In the genomic region with DNA sequence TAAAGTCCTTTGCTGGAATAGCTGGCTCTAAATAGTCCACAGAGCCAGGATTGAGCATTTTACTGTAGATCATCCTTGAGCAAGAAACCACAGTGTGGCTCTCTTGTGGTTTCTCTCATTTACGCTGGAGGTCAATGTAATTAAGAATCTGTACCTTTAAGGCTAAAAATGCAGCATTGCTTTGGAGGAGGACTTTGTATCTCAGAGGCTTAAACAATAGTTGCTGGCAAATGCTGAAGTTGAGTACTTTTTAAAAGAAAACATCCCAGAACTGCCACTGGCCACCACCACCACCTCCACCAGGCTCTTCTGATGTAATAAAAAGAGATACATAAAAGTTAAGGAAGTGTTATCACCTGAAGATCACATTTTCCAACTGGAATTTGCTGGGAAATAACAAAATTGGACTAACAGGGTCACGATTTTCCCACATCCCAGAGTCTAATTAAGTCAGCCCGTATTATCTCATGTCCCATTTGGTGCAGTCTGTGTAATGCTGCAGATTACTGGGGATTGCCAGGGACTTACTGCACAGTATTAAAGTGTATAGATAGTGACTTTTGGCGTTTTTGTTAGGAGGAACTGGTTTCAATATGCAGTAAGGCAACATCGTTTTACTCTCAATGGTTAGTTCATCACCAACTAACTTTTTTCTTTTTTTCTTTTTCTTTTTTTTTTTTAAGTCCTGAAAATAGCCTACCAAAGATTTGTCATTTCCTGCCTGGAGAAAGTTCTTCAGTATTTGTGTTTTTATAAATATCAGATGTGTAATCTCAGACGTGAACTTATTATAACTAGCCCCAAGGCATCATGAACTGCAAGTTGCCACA, we compare ENCODE assay signal across 12 cellular contexts.
DNase-seq lines count a peak whose midpoint lies in the region; ATAC-seq and TF ChIP-seq lines count a peak whose summit lies in the region.
"Had no signal": no experiment of that assay in that cellular context is flagged by ENCODE, and none has a peak within 500 bp of the region (broad histone marks: within the 10 kb centered on the region; RNA-seq: fewer than 3 reads in every experiment).

No MANE protein-coding gene starts in this region.

- H3K4me3 ChIP-seq in choroid plexus epithelial cell (ENCODE audit: low read depth, low read length) (peak overlapping the region; percentile 31), esophagus muscularis mucosa (no peak overlapping the region)
- H3K4me3 ChIP-seq: skin epidermis had no signal

- 57% methylated on average over 6 of the region's 6 CpGs for whole genome bisulfite sequencing in esophagus muscularis mucosa

- H3K4me1 ChIP-seq in esophagus muscularis mucosa, result peaks cover 0 to 49% (median 25%) of the 10 kb centered on the region in 4 donors

- no peak for TF ChIP-seq EP300 in esophagus muscularis mucosa (IDR thresholded peaks at IDR 0.05)

- H3K9me3 ChIP-seq in esophagus muscularis mucosa (no peaks in the 10 kb centered on the region), T-helper 17 cell (ENCODE audit: control insufficient read depth, low read length, poor library complexity, severe bottlenecking) (no peaks in the 10 kb centered on the region)

- TF ChIP-seq CTCF in choroid plexus epithelial cell (conservative IDR thresholded peaks at IDR 0.05; ENCODE audit: low read depth, low read length) (no peak), nephron (IDR thresholded peaks at IDR 0.05; ENCODE audit: unreplicated experiment in 3 of 3) (no peak), esophagus muscularis mucosa (IDR thresholded peaks at IDR 0.05) (no peak)

- ATAC-seq in HG02588 (IDR thresholded peaks at IDR 0.05; ENCODE audit: unreplicated experiment) (no peak), T-helper 17 cell (no peak)

- H3K4me3 Mint-ChIP-seq in nephron (no peak overlapping the region), T-helper 17 cell (no peak overlapping the region)
- H3K4me3 Mint-ChIP-seq: activated CD4-positive, alpha-beta T cell treated with anti-CD3 and anti-CD28 coated beads, Interleukin-2, amount 10 ng/mL, durations not matched to agents 24 days and 14 days had no signal

- no peaks in the 10 kb centered on the region for H3K9me3 Mint-ChIP-seq in nephron
- H3K9me3 Mint-ChIP-seq: activated CD4-positive, alpha-beta T cell treated with anti-CD3 and anti-CD28 coated beads, Interleukin-2, amount 10 ng/mL, durations not matched to agents 24 days and 14 days had no signal

- intact Hi-C loops in esophagus muscularis mucosa (cut with DNase I), result no loop called here

- H3K36me3 Mint-ChIP-seq in nephron (ENCODE audit: low read depth) (no peaks in the 10 kb centered on the region), T-helper 17 cell (ENCODE audit: low read depth) (peaks cover 2% of the 10 kb centered on the region)

- H3K4me1 Mint-ChIP-seq in nephron, result peaks cover 17% of the 10 kb centered on the region
- H3K4me1 Mint-ChIP-seq in T-helper 17 cell, result no peaks in the 10 kb centered on the region
- H3K4me1 Mint-ChIP-seq: activated CD4-positive, alpha-beta T cell treated with anti-CD3 and anti-CD28 coated beads, Interleukin-2, amount 10 ng/mL, durations not matched to agents 24 days and 14 days had no signal

- no peaks in the 10 kb centered on the region for H3K27me3 ChIP-seq in esophagus muscularis mucosa

- H3K27me3 Mint-ChIP-seq in nephron (ENCODE audit: low read depth) (peaks cover 4% of the 10 kb centered on the region), T-helper 17 cell (peaks cover 21% of the 10 kb centered on the region)
- H3K27me3 Mint-ChIP-seq: activated CD4-positive, alpha-beta T cell treated with anti-CD3 and anti-CD28 coated beads, Interleukin-2, amount 10 ng/mL, durations not matched to agents 24 days and 14 days had no signal

- H3K36me3 ChIP-seq in esophagus muscularis mucosa, result no peaks in the 10 kb centered on the region

- H3K27ac ChIP-seq in esophagus muscularis mucosa (replicated peaks in 1 of 4), result no peak overlapping the region

- H3K27ac Mint-ChIP-seq in nephron (peak overlapping the region; percentile 30 to 86 (median 62)), T-helper 17 cell (no peak overlapping the region)
- H3K27ac Mint-ChIP-seq: activated CD4-positive, alpha-beta T cell treated with anti-CD3 and anti-CD28 coated beads, Interleukin-2, amount 10 ng/mL, durations not matched to agents 24 days and 14 days had no signal

- TF ChIP-seq POLR2A in esophagus muscularis mucosa (IDR thresholded peaks at IDR 0.05; ENCODE audit: low read depth), result no peak

- peak; percentile 46 for DNase-seq in EL
- peak; percentile 57 for DNase-seq in NCI-H69 (lab: John Stamatoyannopoulos, UW)
- DNase-seq in choroid plexus epithelial cell (ENCODE audit: low read depth), result peak; percentile 28
- DNase-seq in NCI-H774 (lab: John Stamatoyannopoulos, UW), result no peak
- DNase-seq in esophagus muscularis mucosa (ENCODE audit: extremely low spot score), result no peak
- DNase-seq in T-helper 17 cell, result no peak
- DNase-seq: activated CD4-positive, alpha-beta T cell treated with anti-CD3 and anti-CD28 coated beads, Interleukin-2, amount 10 ng/mL, durations not matched to agents 24 days and 14 days; activated effector memory CD4-positive, alpha-beta T cell treated with Interleukin-2 at 50 U/mL for 16 hours; effector CD4-positive, alpha-beta T cell had no signal

Comparison
In these comparisons a context has a peak if more than half of its experiments do, and no peak if none do; other contexts are left out.
1. DNase-seq: peak in EL (single experiment), NCI-H69 (single experiment) and choroid plexus epithelial cell (single experiment); none in NCI-H774 (single experiment), esophagus muscularis mucosa (single experiment) and T-helper 17 cell (0 of 3).